Comparison of ENCODE assay signal across 20 cellular contexts in genomic region chr3:89256882-89257281, GRCh38.
DNase-seq lines count a peak whose midpoint lies in the region; FAIRE-seq and TF ChIP-seq lines count a peak whose summit lies in the region.
"Had no signal": no experiment of that assay in that cellular context is flagged by ENCODE, and none has a peak within 500 bp of the region (broad histone marks: within the 10 kb centered on the region; RNA-seq: fewer than 3 reads in every experiment).

No MANE protein-coding gene starts in this region.

- H3K27me3 ChIP-seq in H9 (ENCODE audit: insufficient read depth, low read length) (no peaks in the 10 kb centered on the region), H1 (replicated peaks in 1 of 4; ENCODE audit: control insufficient read depth in 3 of 4, extremely low read depth in 1 of 4, insufficient read depth in 3 of 4, low read length in 3 of 4) (no peaks in the 10 kb centered on the region), SK-N-SH (ENCODE audit: insufficient read depth) (no peaks in the 10 kb centered on the region)
- H3K27me3 ChIP-seq: BLaER1 had no signal

- H2BK5ac ChIP-seq in H9 (ENCODE audit: insufficient read length, low read length) (no peak overlapping the region), H1 (ENCODE audit: low read depth, low read length) (no peak overlapping the region)

- H2BK120ac ChIP-seq in H9 (ENCODE audit: low read depth, low read length, poor library complexity, severe bottlenecking) = no peak overlapping the region
- no peak overlapping the region for H2BK120ac ChIP-seq in H1 (replicated peaks; ENCODE audit: low read depth, low read length)

- H4K91ac ChIP-seq in H9 (ENCODE audit: insufficient read length, low read depth, low read length) = no peak overlapping the region
- no peak overlapping the region for H4K91ac ChIP-seq in H1 (replicated peaks; ENCODE audit: insufficient read length, low read length)

- H2BK12ac ChIP-seq in H9 (ENCODE audit: insufficient read length, low read depth, low read length) (no peak overlapping the region), H1 (ENCODE audit: low read depth, low read length) (no peak overlapping the region)

- H3K36me3 ChIP-seq in H1 (ENCODE audit: control insufficient read depth in 2 of 4, insufficient read depth in 4 of 4, low read length in 3 of 4) = no peaks in the 10 kb centered on the region
- no peaks in the 10 kb centered on the region for H3K36me3 ChIP-seq in SK-N-SH (replicated peaks in 1 of 2; ENCODE audit: control insufficient read depth in 1 of 2, insufficient read depth in 2 of 2, low read length in 1 of 2)

- TF ChIP-seq EP300 in H1 (IDR thresholded peaks at IDR 0.05; ENCODE audit: borderline replicate concordance in 1 of 2, low read depth in 2 of 2, low read length in 2 of 2) (no peak), SK-N-SH (IDR thresholded peaks at IDR 0.05; ENCODE audit: borderline replicate concordance in 1 of 2, low read depth in 1 of 2, low read length in 1 of 2) (no peak)

- peak overlapping the region; percentile 62 for H2AFZ ChIP-seq in H9 (ENCODE audit: low read length)
- 0 out of 2 replicates have a peak overlapping the region, but pooled peaks have one; percentile 67 for H2AFZ ChIP-seq in H1 (ENCODE audit: low read length)
- H2AFZ ChIP-seq in SK-N-SH (ENCODE audit: low read depth) = no peak overlapping the region
- H2AFZ ChIP-seq: GM23248 had no signal

- no peak overlapping the region for H2BK20ac ChIP-seq in H9 (ENCODE audit: low read depth, low read length, poor library complexity, severe bottlenecking)
- H2BK20ac ChIP-seq in H1 (ENCODE audit: low read length) = no peak overlapping the region

- DNase-seq in H9 (no peak), NCI-H146 (lab: John Stamatoyannopoulos, UW) (peak; percentile 10), H1 (ENCODE audit: low read depth in 1 of 2, low spot score in 2 of 2) (no peak), SK-N-SH (no peak), AG08395 (ENCODE audit: low spot score) (no peak), RPMI8226 (no peak)
- DNase-seq: Caco-2; CD4-positive, CD25-positive, alpha-beta regulatory T cell; CD8-positive, alpha-beta T cell; DMS153; DND-41; GM23248; HCEC 1CT had no signal

- H2BK15ac ChIP-seq in H9 (ENCODE audit: low read depth, low read length) (no peak overlapping the region), H1 (ENCODE audit: low read length) (no peak overlapping the region)

- H3K4me1 Mint-ChIP-seq in H9 = peaks cover 7 to 8% of the 10 kb centered on the region in 2 experiments
- H3K4me1 Mint-ChIP-seq: B cell had no signal

- no CpG with 5 or more reads among the region's 2 CpGs for WGBS in H9 (ENCODE audit: extremely low coverage, insufficient read length, low lambda C conversion rate)
- WGBS in H1 (ENCODE audit: extremely low coverage in 1 of 2, insufficient coverage in 1 of 2, insufficient read length in 1 of 2, insufficient replicate concordance in 2 of 2, low coverage in 1 of 2, low lambda C conversion rate in 2 of 2, missing lambda C conversion rate in 1 of 2), 2 experiments = 100% methylated on average over 2 of the region's 2 CpGs; no CpG with 5 or more reads in 1 of the 2 experiments
- WGBS in SK-N-SH (ENCODE audit: low lambda C conversion rate) = 0% methylated on average over 2 of the region's 2 CpGs

- POLR2A ChIA-PET in H1 (lab: Charles Lee; ENCODE audit: partially characterized antibody) (no interaction called here), SK-N-SH (lab: Yijun Ruan, JAX) (no interaction called here)

- H3K56ac ChIP-seq in H9 (ENCODE audit: insufficient read length, low read depth, low read length) (no peak overlapping the region), H1 (replicated peaks; ENCODE audit: insufficient read length, low read depth, low read length) (no peak overlapping the region)

- no peak for TF ChIP-seq CTCF in H9 (conservative IDR thresholded peaks at IDR 0.05)
- TF ChIP-seq CTCF in H1 (IDR thresholded peaks at IDR 0.05; ENCODE audit: control extremely low read depth in 1 of 3, insufficient read depth in 1 of 3, low read depth in 1 of 3, low read length in 3 of 3) = no peak
- no peak for TF ChIP-seq CTCF in SK-N-SH (IDR thresholded peaks at IDR 0.05)

- H3K4me3 Mint-ChIP-seq in H9 = no peak overlapping the region
- H3K4me3 Mint-ChIP-seq: B cell; CD4-positive, CD25-positive, alpha-beta regulatory T cell; CD8-positive, alpha-beta T cell had no signal

- no peaks in the 10 kb centered on the region for H3K79me1 ChIP-seq in H9 (ENCODE audit: insufficient read depth, low read depth, low read length, poor library complexity, severe bottlenecking)
- no peaks in the 10 kb centered on the region for H3K79me1 ChIP-seq in H1 (ENCODE audit: low read depth, low read length)

- CTCF ChIA-PET in H1 (lab: Charles Lee; ENCODE audit: partially characterized antibody) = no interaction called here
- CTCF ChIA-PET in SK-N-SH (lab: Yijun Ruan, JAX) = no interaction called here

- no peak for TF ChIP-seq POLR2A in H1 (IDR thresholded peaks at IDR 0.05; ENCODE audit: control extremely low read depth in 1 of 2, low read depth in 2 of 2, low read length in 2 of 2)

- no peaks in the 10 kb centered on the region for H3K9me2 ChIP-seq in SK-N-SH

- no peak overlapping the region for H3K4ac ChIP-seq in H9 (ENCODE audit: low read depth, low read length)
- H3K4ac ChIP-seq in H1 (replicated peaks; ENCODE audit: insufficient read length, low read depth, low read length) = no peak overlapping the region

- H3K18ac ChIP-seq in H9 (ENCODE audit: insufficient read length, low read depth, low read length) = no peak overlapping the region
- H3K18ac ChIP-seq in H1 (ENCODE audit: extremely low read depth, low read length) = no peak overlapping the region

- H3K4me2 ChIP-seq in H9 (ENCODE audit: insufficient read depth, insufficient read length, low read length) (no peak overlapping the region), H1 (ENCODE audit: insufficient read depth in 1 of 2, low read depth in 2 of 2, low read length in 2 of 2) (no peak overlapping the region), SK-N-SH (no peak overlapping the region)
- H3K4me2 ChIP-seq: BLaER1 had no signal

- H3K27ac Mint-ChIP-seq in H9 = no peak overlapping the region; a peak in 1 of 7 replicates
- H3K27ac Mint-ChIP-seq: B cell; CD8-positive, alpha-beta T cell had no signal

- no peaks in the 10 kb centered on the region for H3K79me2 ChIP-seq in H9 (ENCODE audit: insufficient read depth, low read length)
- no peaks in the 10 kb centered on the region for H3K79me2 ChIP-seq in H1 (ENCODE audit: control insufficient read depth in 1 of 2, insufficient read depth in 2 of 2, low read length in 2 of 2)
- H3K79me2 ChIP-seq in SK-N-SH (ENCODE audit: insufficient read depth) = no peaks in the 10 kb centered on the region

- no peak overlapping the region for H4K5ac ChIP-seq in H9 (ENCODE audit: insufficient read length, low read depth, low read length)
- H4K5ac ChIP-seq in H1 (ENCODE audit: insufficient read length, low read depth, low read length) = no peak overlapping the region

- H3K27ac ChIP-seq in H9 (ENCODE audit: insufficient read length, low read depth, low read length) = no peak overlapping the region
- H3K27ac ChIP-seq in H1 (ENCODE audit: low read depth, low read length) = no peak overlapping the region
- H3K27ac ChIP-seq in SK-N-SH (ENCODE audit: low read depth in 2 of 2, low read length in 1 of 2) = no peak overlapping the region
- H3K27ac ChIP-seq: BLaER1, C4-2B, GM23248 had no signal

- no peaks in the 10 kb centered on the region; a peak in 1 of 7 replicates for H3K36me3 Mint-ChIP-seq in H9 (ENCODE audit: insufficient read depth in 1 of 3, low read depth in 3 of 3)
- H3K36me3 Mint-ChIP-seq: CD4-positive, CD25-positive, alpha-beta regulatory T cell; CD8-positive, alpha-beta T cell had no signal

- no peak overlapping the region for H3K14ac ChIP-seq in H9 (ENCODE audit: insufficient read depth, low read length)
- no peak overlapping the region for H3K14ac ChIP-seq in H1 (ENCODE audit: insufficient read length)

- H3T11ph ChIP-seq in H9 (ENCODE audit: low read length) = no peak overlapping the region

- no peaks in the 10 kb centered on the region for H3K27me3 Mint-ChIP-seq in H9 (ENCODE audit: low read depth)
- H3K27me3 Mint-ChIP-seq: B cell; CD4-positive, CD25-positive, alpha-beta regulatory T cell had no signal

- H3K23me2 ChIP-seq in H9 (ENCODE audit: insufficient read length, low read depth, low read length, poor library complexity, severe bottlenecking) (no peaks in the 10 kb centered on the region), H1 (ENCODE audit: low read depth, low read length) (no peaks in the 10 kb centered on the region; the same call in 1 of the 2 replicates)

- FAIRE-seq in H1 (lab: Jason Lieb, UNC) = no peak
- FAIRE-seq: G401.6, GM12892, GM19239, H54 had no signal

- TF ChIP-seq RAD21 in H1 (IDR thresholded peaks at IDR 0.05 in 1 of 2, conservative IDR thresholded peaks at IDR 0.05 in 1 of 2; ENCODE audit: low read depth in 2 of 2, low read length in 2 of 2) = no peak
- no peak for TF ChIP-seq RAD21 in SK-N-SH (IDR thresholded peaks at IDR 0.05; ENCODE audit: low read length)

- H3F3A ChIP-seq in SK-N-SH (replicated peaks; ENCODE audit: insufficient read depth) = no peaks in the 10 kb centered on the region

- H3K23ac ChIP-seq in H9 (ENCODE audit: insufficient read length, low read depth, low read length) = no peak overlapping the region
- no peak overlapping the region for H3K23ac ChIP-seq in H1 (ENCODE audit: insufficient read length)

- H2AK5ac ChIP-seq in H9 (ENCODE audit: insufficient read length, low read length) (no peak overlapping the region), H1 (ENCODE audit: low read depth, low read length) (no peak overlapping the region)

- H4K8ac ChIP-seq in H9 (replicated peaks; ENCODE audit: insufficient read length, low read depth, low read length) (no peak overlapping the region), H1 (ENCODE audit: extremely low read depth, insufficient read depth, low read length) (no peak overlapping the region)

- H3K9ac ChIP-seq in H9 (ENCODE audit: extremely low read depth, insufficient read length, low read length) = no peak overlapping the region
- no peak overlapping the region for H3K9ac ChIP-seq in H1 (replicated peaks in 1 of 4; ENCODE audit: extremely low read depth in 1 of 4, low read depth in 3 of 4, low read length in 3 of 4)
- no peak overlapping the region for H3K9ac ChIP-seq in SK-N-SH
- H3K9ac ChIP-seq: BLaER1, GM23248 had no signal

- H3K9me3 ChIP-seq in H9 (ENCODE audit: control insufficient read depth, low read depth, low read length) (no peaks in the 10 kb centered on the region), H1 (ENCODE audit: insufficient read depth in 2 of 2, low read depth in 1 of 2, low read length in 1 of 2) (no peaks in the 10 kb centered on the region), SK-N-SH (no peaks in the 10 kb centered on the region)
- H3K9me3 ChIP-seq: BLaER1, Caco-2 had no signal

- no peaks in the 10 kb centered on the region for H4K20me1 ChIP-seq in H9 (ENCODE audit: control insufficient read depth, insufficient read depth, insufficient read length)
- H4K20me1 ChIP-seq in H1 (replicated peaks in 1 of 2; ENCODE audit: control insufficient read depth in 1 of 2, insufficient read depth in 2 of 2, low read length in 2 of 2) = no peaks in the 10 kb centered on the region
- no peaks in the 10 kb centered on the region for H4K20me1 ChIP-seq in SK-N-SH (ENCODE audit: insufficient read depth)

- no peak overlapping the region for H3K4me3 ChIP-seq in H1 (ENCODE audit: extremely low read depth in 1 of 4, insufficient read depth in 2 of 4, low read depth in 3 of 4, low read length in 4 of 4)
- H3K4me3 ChIP-seq in SK-N-SH (ENCODE audit: low read depth in 2 of 2, low read length in 1 of 2) = no peak overlapping the region
- H3K4me3 ChIP-seq: BLaER1, GM23248 had no signal

- H3K9me3 Mint-ChIP-seq in H9 = peaks cover 0 to 2% of the 10 kb centered on the region in 2 experiments; a peak in 1 of 5 replicates

- H3K4me1 ChIP-seq in H9 (ENCODE audit: insufficient read depth, low read length) (no peaks in the 10 kb centered on the region; the same call in 1 of the 2 replicates), H1 (replicated peaks in 1 of 4; ENCODE audit: control insufficient read depth in 3 of 4, insufficient read depth in 4 of 4, low read length in 3 of 4) (peaks cover 0 to 2% (median 0%) of the 10 kb centered on the region in 4 experiments; a peak in 2 of 7 replicates), SK-N-SH (ENCODE audit: control insufficient read depth in 1 of 2, insufficient read depth in 2 of 2, low read depth in 1 of 2, low read length in 1 of 2) (no peaks in the 10 kb centered on the region)
- H3K4me1 ChIP-seq: BLaER1, Caco-2 had no signal
